ENCODE assay signal across 15 cellular contexts in genomic region chr1:71296551-71296950, GRCh38.
DNase-seq lines count a peak whose midpoint lies in the region; ATAC-seq and TF ChIP-seq lines count a peak whose summit lies in the region.
"Had no signal": no experiment of that assay in that cellular context is flagged by ENCODE, and none has a peak within 500 bp of the region (broad histone marks: within the 10 kb centered on the region; RNA-seq: fewer than 3 reads in every experiment).

No MANE protein-coding gene starts in this region.

- CTCF ChIA-PET in RWPE1 (lab: Yijun Ruan, JAX): no interaction called here

- H3K36me3 ChIP-seq in adipocyte (ENCODE audit: control insufficient read depth, insufficient read depth, low read length, severe bottlenecking) (no peaks in the 10 kb centered on the region), upper lobe of left lung (no peaks in the 10 kb centered on the region)

- TF ChIP-seq CTCF in AG09309 (IDR thresholded peaks at IDR 0.05; ENCODE audit: control insufficient read depth, insufficient read depth, low read depth, low read length, missing control alignments): no peak
- no peak for TF ChIP-seq CTCF in RWPE1 (conservative IDR thresholded peaks at IDR 0.05; ENCODE audit: low read depth)
- no peak for TF ChIP-seq CTCF in upper lobe of left lung (IDR thresholded peaks at IDR 0.05)

- no peak overlapping the region for H3K9ac ChIP-seq in adipocyte (ENCODE audit: low read length)

- H3K9me3 ChIP-seq in adipocyte (ENCODE audit: control insufficient read depth, low read length) (no peaks in the 10 kb centered on the region), upper lobe of left lung (no peaks in the 10 kb centered on the region)
- H3K9me3 ChIP-seq: A549 had no signal

- H3K27me3 ChIP-seq in adipocyte (replicated peaks; ENCODE audit: control insufficient read depth, insufficient read depth, low read length) (no peaks in the 10 kb centered on the region), upper lobe of left lung (no peaks in the 10 kb centered on the region)

- POLR2A ChIA-PET in RWPE1 (lab: Yijun Ruan, JAX; ENCODE audit: low non-redundant PET): no interaction called here

- 35 to 55% methylated on average over 2 of the region's 2 CpGs for WGBS in upper lobe of left lung, 2 donors

- H3K4me3 ChIP-seq in AG09309 (ENCODE audit: control insufficient read depth, low read depth, low read length) (no peak overlapping the region), adipocyte (ENCODE audit: low read length) (no peak overlapping the region), upper lobe of left lung (no peak overlapping the region)
- H3K4me3 ChIP-seq: A549, PC-9, SK-N-MC had no signal

- TF ChIP-seq EP300 in upper lobe of left lung (IDR thresholded peaks at IDR 0.05): no peak

- H3K4me1 ChIP-seq in adipocyte (ENCODE audit: control insufficient read depth, insufficient read depth, low read length) (peaks cover 44% of the 10 kb centered on the region), upper lobe of left lung (no peaks in the 10 kb centered on the region)
- H3K4me1 ChIP-seq: A549 had no signal

- DNase-seq in AG09309 (ENCODE audit: low read depth): peak; percentile 21
- peak; percentile 48 for DNase-seq in GM04504 (ENCODE audit: low read depth)
- peak; percentile 65 for DNase-seq in adipocyte (ENCODE audit: low read depth)
- peak; percentile 39 for DNase-seq in fibroblast of peridontal ligament (ENCODE audit: extremely low read depth)
- DNase-seq in stimulated activated CD8-positive, alpha-beta memory T cell treated with anti-CD3 and anti-CD28 coated beads, Interleukin-4, amount 100 ng/mL, for 48 hours: no peak
- DNase-seq in RWPE1 (ENCODE audit: low spot score): no peak
- DNase-seq in activated CD4-positive, CD25-positive, alpha-beta regulatory T cell treated with anti-CD3 and anti-CD28 coated beads, Interleukin-2, amount 50 U/mL, for 72 hours: no peak
- no peak for DNase-seq in upper lobe of left lung
- DNase-seq: CD4-positive, alpha-beta memory T cell; H7; NCI-H1092; PC-9 had no signal

- TF ChIP-seq POLR2A in upper lobe of left lung (IDR thresholded peaks at IDR 0.05): no peak

- no peak for ATAC-seq in upper lobe of left lung (ENCODE audit: low FRiP score in 2 of 2)
- ATAC-seq: A549, Right ventricle myocardium inferior had no signal

- H3K27ac ChIP-seq in RWPE1: no peak overlapping the region
- no peak overlapping the region for H3K27ac ChIP-seq in upper lobe of left lung
- H3K27ac ChIP-seq: A549, PC-9, SK-N-MC had no signal

Comparison
In these comparisons a context has a peak if more than half of its experiments do, and no peak if none do; other contexts are left out.
1. DNase-seq: peak in AG09309 (single experiment), GM04504 (single experiment), adipocyte (single experiment) and fibroblast of peridontal ligament (single experiment); none in stimulated activated CD8-positive, alpha-beta memory T cell treated with anti-CD3 and anti-CD28 coated beads, Interleukin-4, amount 100 ng/mL, for 48 hours (single experiment), RWPE1 (single experiment), activated CD4-positive, CD25-positive, alpha-beta regulatory T cell treated with anti-CD3 and anti-CD28 coated beads, Interleukin-2, amount 50 U/mL, for 72 hours (single experiment) and upper lobe of left lung (0 of 2).